In the genomic region with DNA sequence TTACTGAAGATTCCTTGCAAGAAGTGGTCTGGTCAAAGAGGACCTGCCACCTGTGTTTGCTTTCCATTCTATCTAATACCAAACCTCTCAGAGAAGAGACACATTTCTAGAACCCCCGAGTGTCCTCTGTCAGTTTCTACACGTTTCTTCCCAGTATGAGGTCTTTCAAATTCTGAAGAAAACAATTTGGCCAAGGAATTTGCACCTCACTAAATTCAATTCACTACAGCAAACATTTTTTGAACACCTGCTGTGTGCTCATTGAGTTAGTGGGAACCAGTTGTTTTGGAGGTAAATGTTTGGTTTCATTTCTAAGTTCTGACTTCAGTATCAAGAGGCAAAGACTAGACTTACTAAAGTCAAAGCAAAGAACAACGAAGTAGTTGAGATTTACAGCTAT, we compare ENCODE assay signal across 1 cellular context.
TF ChIP-seq lines count a peak whose summit lies in the region.

No MANE protein-coding gene starts in this region.

TF ChIP-seq in H1, 55 proteins besides CTCF, POLR2A, EP300 and RAD21:
- no peak for TF ChIP-seq SUZ12 (IDR thresholded peaks at IDR 0.05; ENCODE audit: low read length)
- no peak for TF ChIP-seq SRF (IDR thresholded peaks at IDR 0.05; ENCODE audit: low read depth, low read length)
- TF ChIP-seq GABPA (IDR thresholded peaks at IDR 0.05; ENCODE audit: borderline replicate concordance, insufficient read depth, low read length), result no peak
- TF ChIP-seq EZH2 (IDR thresholded peaks at IDR 0.05; ENCODE audit: low read depth, low read length, severe bottlenecking), result no peak
- TF ChIP-seq CTBP2 (IDR thresholded peaks at IDR 0.05; ENCODE audit: borderline replicate concordance, insufficient read depth, insufficient read length, low read length), result no peak
- no peak for TF ChIP-seq SIX5 (IDR thresholded peaks at IDR 0.05; ENCODE audit: low read depth, low read length)
- TF ChIP-seq, protein P1, sequence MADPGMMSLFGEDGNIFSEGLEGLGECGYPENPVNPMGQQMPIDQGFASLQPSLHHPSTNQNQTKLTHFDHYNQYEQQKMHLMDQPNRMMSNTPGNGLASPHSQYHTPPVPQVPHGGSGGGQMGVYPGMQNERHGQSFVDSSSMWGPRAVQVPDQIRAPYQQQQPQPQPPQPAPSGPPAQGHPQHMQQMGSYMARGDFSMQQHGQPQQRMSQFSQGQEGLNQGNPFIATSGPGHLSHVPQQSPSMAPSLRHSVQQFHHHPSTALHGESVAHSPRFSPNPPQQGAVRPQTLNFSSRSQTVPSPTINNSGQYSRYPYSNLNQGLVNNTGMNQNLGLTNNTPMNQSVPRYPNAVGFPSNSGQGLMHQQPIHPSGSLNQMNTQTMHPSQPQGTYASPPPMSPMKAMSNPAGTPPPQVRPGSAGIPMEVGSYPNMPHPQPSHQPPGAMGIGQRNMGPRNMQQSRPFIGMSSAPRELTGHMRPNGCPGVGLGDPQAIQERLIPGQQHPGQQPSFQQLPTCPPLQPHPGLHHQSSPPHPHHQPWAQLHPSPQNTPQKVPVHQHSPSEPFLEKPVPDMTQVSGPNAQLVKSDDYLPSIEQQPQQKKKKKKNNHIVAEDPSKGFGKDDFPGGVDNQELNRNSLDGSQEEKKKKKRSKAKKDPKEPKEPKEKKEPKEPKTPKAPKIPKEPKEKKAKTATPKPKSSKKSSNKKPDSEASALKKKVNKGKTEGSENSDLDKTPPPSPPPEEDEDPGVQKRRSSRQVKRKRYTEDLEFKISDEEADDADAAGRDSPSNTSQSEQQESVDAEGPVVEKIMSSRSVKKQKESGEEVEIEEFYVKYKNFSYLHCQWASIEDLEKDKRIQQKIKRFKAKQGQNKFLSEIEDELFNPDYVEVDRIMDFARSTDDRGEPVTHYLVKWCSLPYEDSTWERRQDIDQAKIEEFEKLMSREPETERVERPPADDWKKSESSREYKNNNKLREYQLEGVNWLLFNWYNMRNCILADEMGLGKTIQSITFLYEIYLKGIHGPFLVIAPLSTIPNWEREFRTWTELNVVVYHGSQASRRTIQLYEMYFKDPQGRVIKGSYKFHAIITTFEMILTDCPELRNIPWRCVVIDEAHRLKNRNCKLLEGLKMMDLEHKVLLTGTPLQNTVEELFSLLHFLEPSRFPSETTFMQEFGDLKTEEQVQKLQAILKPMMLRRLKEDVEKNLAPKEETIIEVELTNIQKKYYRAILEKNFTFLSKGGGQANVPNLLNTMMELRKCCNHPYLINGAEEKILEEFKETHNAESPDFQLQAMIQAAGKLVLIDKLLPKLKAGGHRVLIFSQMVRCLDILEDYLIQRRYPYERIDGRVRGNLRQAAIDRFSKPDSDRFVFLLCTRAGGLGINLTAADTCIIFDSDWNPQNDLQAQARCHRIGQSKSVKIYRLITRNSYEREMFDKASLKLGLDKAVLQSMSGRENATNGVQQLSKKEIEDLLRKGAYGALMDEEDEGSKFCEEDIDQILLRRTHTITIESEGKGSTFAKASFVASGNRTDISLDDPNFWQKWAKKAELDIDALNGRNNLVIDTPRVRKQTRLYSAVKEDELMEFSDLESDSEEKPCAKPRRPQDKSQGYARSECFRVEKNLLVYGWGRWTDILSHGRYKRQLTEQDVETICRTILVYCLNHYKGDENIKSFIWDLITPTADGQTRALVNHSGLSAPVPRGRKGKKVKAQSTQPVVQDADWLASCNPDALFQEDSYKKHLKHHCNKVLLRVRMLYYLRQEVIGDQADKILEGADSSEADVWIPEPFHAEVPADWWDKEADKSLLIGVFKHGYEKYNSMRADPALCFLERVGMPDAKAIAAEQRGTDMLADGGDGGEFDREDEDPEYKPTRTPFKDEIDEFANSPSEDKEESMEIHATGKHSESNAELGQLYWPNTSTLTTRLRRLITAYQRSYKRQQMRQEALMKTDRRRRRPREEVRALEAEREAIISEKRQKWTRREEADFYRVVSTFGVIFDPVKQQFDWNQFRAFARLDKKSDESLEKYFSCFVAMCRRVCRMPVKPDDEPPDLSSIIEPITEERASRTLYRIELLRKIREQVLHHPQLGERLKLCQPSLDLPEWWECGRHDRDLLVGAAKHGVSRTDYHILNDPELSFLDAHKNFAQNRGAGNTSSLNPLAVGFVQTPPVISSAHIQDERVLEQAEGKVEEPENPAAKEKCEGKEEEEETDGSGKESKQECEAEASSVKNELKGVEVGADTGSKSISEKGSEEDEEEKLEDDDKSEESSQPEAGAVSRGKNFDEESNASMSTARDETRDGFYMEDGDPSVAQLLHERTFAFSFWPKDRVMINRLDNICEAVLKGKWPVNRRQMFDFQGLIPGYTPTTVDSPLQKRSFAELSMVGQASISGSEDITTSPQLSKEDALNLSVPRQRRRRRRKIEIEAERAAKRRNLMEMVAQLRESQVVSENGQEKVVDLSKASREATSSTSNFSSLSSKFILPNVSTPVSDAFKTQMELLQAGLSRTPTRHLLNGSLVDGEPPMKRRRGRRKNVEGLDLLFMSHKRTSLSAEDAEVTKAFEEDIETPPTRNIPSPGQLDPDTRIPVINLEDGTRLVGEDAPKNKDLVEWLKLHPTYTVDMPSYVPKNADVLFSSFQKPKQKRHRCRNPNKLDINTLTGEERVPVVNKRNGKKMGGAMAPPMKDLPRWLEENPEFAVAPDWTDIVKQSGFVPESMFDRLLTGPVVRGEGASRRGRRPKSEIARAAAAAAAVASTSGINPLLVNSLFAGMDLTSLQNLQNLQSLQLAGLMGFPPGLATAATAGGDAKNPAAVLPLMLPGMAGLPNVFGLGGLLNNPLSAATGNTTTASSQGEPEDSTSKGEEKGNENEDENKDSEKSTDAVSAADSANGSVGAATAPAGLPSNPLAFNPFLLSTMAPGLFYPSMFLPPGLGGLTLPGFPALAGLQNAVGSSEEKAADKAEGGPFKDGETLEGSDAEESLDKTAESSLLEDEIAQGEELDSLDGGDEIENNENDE (IDR thresholded peaks at IDR 0.05; ENCODE audit: insufficient replicate concordance, low read length), result peak; percentile 68
- TF ChIP-seq JUN (IDR thresholded peaks at IDR 0.05; ENCODE audit: low read depth, low read length), result no peak
- TF ChIP-seq JUND (IDR thresholded peaks at IDR 0.05; ENCODE audit: low read length), result no peak
- no peak for TF ChIP-seq HDAC6 (IDR thresholded peaks at IDR 0.05; ENCODE audit: low read depth, low read length)
- TF ChIP-seq KDM5A (IDR thresholded peaks at IDR 0.05; ENCODE audit: low read length), result no peak
- peak; percentile 84 for TF ChIP-seq SP1 (IDR thresholded peaks at IDR 0.05; ENCODE audit: low read depth, low read length)
- no peak for TF ChIP-seq TBP (IDR thresholded peaks at IDR 0.05; ENCODE audit: low read depth, low read length)
- TF ChIP-seq ZNF274 (IDR thresholded peaks at IDR 0.05; ENCODE audit: borderline replicate concordance, extremely low read depth, low read length), result no peak
- TF ChIP-seq, protein P2, sequence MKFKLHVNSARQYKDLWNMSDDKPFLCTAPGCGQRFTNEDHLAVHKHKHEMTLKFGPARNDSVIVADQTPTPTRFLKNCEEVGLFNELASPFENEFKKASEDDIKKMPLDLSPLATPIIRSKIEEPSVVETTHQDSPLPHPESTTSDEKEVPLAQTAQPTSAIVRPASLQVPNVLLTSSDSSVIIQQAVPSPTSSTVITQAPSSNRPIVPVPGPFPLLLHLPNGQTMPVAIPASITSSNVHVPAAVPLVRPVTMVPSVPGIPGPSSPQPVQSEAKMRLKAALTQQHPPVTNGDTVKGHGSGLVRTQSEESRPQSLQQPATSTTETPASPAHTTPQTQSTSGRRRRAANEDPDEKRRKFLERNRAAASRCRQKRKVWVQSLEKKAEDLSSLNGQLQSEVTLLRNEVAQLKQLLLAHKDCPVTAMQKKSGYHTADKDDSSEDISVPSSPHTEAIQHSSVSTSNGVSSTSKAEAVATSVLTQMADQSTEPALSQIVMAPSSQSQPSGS (IDR thresholded peaks at IDR 0.05; ENCODE audit: low read length), result no peak
- TF ChIP-seq CHD2 (IDR thresholded peaks at IDR 0.05; ENCODE audit: low read length), result 0 out of 2 replicates have a peak, but pooled peaks have one; percentile 15
- no peak for TF ChIP-seq GTF2F1 (IDR thresholded peaks at IDR 0.05; ENCODE audit: borderline replicate concordance, low read depth, low read length)
- TF ChIP-seq, protein P3, sequence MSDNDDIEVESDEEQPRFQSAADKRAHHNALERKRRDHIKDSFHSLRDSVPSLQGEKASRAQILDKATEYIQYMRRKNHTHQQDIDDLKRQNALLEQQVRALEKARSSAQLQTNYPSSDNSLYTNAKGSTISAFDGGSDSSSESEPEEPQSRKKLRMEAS (IDR thresholded peaks at IDR 0.05), result no peak
- no peak for TF ChIP-seq POU5F1 (IDR thresholded peaks at IDR 0.05; ENCODE audit: low read depth, low read length)
- peak; percentile 70; the same call in 1 of the 2 replicates for TF ChIP-seq TEAD4 (IDR thresholded peaks at IDR 0.05; ENCODE audit: low read depth, low read length)
- TF ChIP-seq NANOG (IDR thresholded peaks at IDR 0.05; ENCODE audit: insufficient read depth, low read depth, low read length, poor library complexity, severe bottlenecking), result peak; percentile 59
- peak; percentile 69 to 76; a peak in 2 of 4 replicates for TF ChIP-seq HDAC2 (IDR thresholded peaks at IDR 0.05; ENCODE audit: borderline replicate concordance in 1 of 2, low read depth in 2 of 2, low read length in 2 of 2)
- no peak for TF ChIP-seq CHD1 (IDR thresholded peaks at IDR 0.05; ENCODE audit: low read depth, low read length)
- TF ChIP-seq BRCA1 (IDR thresholded peaks at IDR 0.05; ENCODE audit: low read depth, low read length), result no peak
- TF ChIP-seq RXRA (IDR thresholded peaks at IDR 0.05; ENCODE audit: insufficient read depth, low read depth, low read length), result no peak
- TF ChIP-seq SIN3A (conservative IDR thresholded peaks at IDR 0.05 in 1 of 2, IDR thresholded peaks at IDR 0.05 in 1 of 2; ENCODE audit: low read depth in 1 of 2, low read length in 2 of 2), result 0 out of 4 replicates have a peak, but pooled peaks of 1 of the 2 experiments have one; percentile 35
- TF ChIP-seq KDM1A (IDR thresholded peaks at IDR 0.05; ENCODE audit: borderline replicate concordance, low read length), result no peak
- no peak for TF ChIP-seq PHF8 (conservative IDR thresholded peaks at IDR 0.05; ENCODE audit: low read depth, low read length)
- TF ChIP-seq TCF12 (IDR thresholded peaks at IDR 0.05; ENCODE audit: low read depth, low read length), result no peak
- peak; percentile 11; the same call in 1 of the 2 replicates for TF ChIP-seq CREB1 (IDR thresholded peaks at IDR 0.05)
- TF ChIP-seq CBX5 (IDR thresholded peaks at IDR 0.05; ENCODE audit: low read depth, low read length), result no peak
- TF ChIP-seq POLR2AphosphoS5 (IDR thresholded peaks at IDR 0.05; ENCODE audit: low read depth, low read length), result no peak
